Comparison of ENCODE assay signal across 8 cellular contexts in the genomic region with DNA sequence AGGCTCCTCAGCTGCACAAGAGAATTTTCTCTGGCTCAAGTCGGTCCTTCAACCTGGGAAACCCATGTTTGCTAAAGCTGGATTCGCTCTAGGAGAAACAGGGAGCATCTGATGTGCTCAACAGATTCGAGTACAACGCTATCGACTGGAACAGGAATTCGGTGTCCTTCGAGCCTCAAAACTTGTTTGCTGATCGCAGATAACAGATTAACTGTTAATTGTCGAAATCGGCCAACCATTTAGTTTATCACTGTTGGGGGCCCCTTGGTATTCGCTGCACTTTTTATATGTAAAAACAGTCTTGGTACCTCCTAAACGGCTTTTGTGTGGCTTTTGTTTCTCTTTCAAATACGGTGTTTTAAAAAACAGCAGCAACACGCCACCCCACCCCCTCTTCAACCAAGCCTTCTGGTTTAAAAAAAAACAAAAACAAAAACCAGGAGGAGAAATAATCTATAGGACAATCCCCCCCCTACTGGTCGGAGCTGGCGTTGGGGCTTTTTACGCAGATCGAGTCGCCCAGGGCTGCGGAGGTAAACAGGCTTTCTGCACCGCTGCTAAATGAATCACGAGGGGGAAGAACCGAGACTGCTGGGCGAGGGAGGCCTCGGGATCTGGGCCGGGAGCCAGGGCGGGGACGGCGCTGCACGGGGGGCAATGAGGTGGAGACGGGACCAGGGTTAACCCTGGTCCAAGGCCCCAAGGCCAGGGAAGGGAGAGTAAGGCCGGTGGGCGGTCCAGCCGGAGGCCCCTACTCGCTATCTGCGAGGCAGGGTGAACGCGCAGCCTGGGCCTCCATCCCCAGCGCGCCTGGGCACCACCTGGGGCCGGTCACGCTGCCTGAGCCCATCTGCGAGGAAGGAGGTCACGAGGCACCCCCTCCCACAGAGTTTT.
DNase-seq lines count a peak whose midpoint lies in the region; ATAC-seq, FAIRE-seq and TF ChIP-seq lines count a peak whose summit lies in the region.
"Had no signal": no experiment of that assay in that cellular context is flagged by ENCODE, and none has a peak within 500 bp of the region (broad histone marks: within the 10 kb centered on the region; RNA-seq: fewer than 3 reads in every experiment).

No MANE protein-coding gene starts in this region.

- H3K9me3 ChIP-seq in H1 (ENCODE audit: insufficient read depth in 2 of 2, low read depth in 1 of 2, low read length in 1 of 2), result no peaks in the 10 kb centered on the region

- TF ChIP-seq POLR2A in H1 (IDR thresholded peaks at IDR 0.05; ENCODE audit: control extremely low read depth in 1 of 2, low read depth in 2 of 2, low read length in 2 of 2), result peak in 1 of 2 experiments; percentile 30; a peak in 1 of 3 replicates

- no peak overlapping the region for H2BK15ac ChIP-seq in H1 (ENCODE audit: low read length)

- H2BK120ac ChIP-seq in H1 (replicated peaks; ENCODE audit: low read depth, low read length), result peak overlapping the region; percentile 96

- peak overlapping the region; percentile 73; the same call in 1 of the 2 replicates for H4K8ac ChIP-seq in H1 (ENCODE audit: extremely low read depth, insufficient read depth, low read length)

- H3K27ac ChIP-seq in H1 (ENCODE audit: low read depth, low read length), result peak overlapping the region; percentile 86; the same call in 1 of the 2 replicates

- TF ChIP-seq EP300 in H1 (IDR thresholded peaks at IDR 0.05; ENCODE audit: borderline replicate concordance in 1 of 2, low read depth in 2 of 2, low read length in 2 of 2), result peak in 1 of 2 experiments; percentile 64; a peak in 1 of 3 replicates

- peak overlapping the region; percentile 89 for H4K91ac ChIP-seq in H1 (replicated peaks; ENCODE audit: insufficient read length, low read length)

- H4K20me1 ChIP-seq in H1 (replicated peaks in 1 of 2; ENCODE audit: control insufficient read depth in 1 of 2, insufficient read depth in 2 of 2, low read length in 2 of 2), result no peaks in the 10 kb centered on the region

- peak overlapping the region; percentile 95; the same call in 1 of the 2 replicates for H2BK12ac ChIP-seq in H1 (ENCODE audit: low read depth, low read length)

- peak overlapping the region; percentile 69 for H3K56ac ChIP-seq in H1 (replicated peaks; ENCODE audit: insufficient read length, low read depth, low read length)

- TF ChIP-seq RAD21 in H1 (IDR thresholded peaks at IDR 0.05 in 1 of 2, conservative IDR thresholded peaks at IDR 0.05 in 1 of 2; ENCODE audit: low read depth in 2 of 2, low read length in 2 of 2), result peak; percentile 50 to 59

- peak overlapping the region; percentile 92 for H4K5ac ChIP-seq in H1 (ENCODE audit: insufficient read length, low read depth, low read length)

- peak overlapping the region; percentile 95 for H2BK5ac ChIP-seq in H1 (ENCODE audit: low read depth, low read length)

- peak in 2 of 3 experiments; percentile 35 to 36; a peak in 2 of 4 replicates for TF ChIP-seq CTCF in H1 (IDR thresholded peaks at IDR 0.05; ENCODE audit: control extremely low read depth in 1 of 3, insufficient read depth in 1 of 3, low read depth in 1 of 3, low read length in 3 of 3)

- no peak overlapping the region for H3K14ac ChIP-seq in H1 (ENCODE audit: insufficient read length)

- peak; percentile 53 for ATAC-seq in GM18498 (IDR thresholded peaks at IDR 0.05; ENCODE audit: unreplicated experiment)
- peak; percentile 52 for ATAC-seq in HG03095 (IDR thresholded peaks at IDR 0.05; ENCODE audit: unreplicated experiment)

- peak overlapping the region; percentile 86; the same call in 1 of the 2 replicates for H2AK5ac ChIP-seq in H1 (ENCODE audit: low read depth, low read length)

- H3K18ac ChIP-seq in H1 (ENCODE audit: extremely low read depth, low read length), result peak overlapping the region; percentile 87

- H3K27me3 ChIP-seq in H1 (replicated peaks in 1 of 4; ENCODE audit: control insufficient read depth in 3 of 4, extremely low read depth in 1 of 4, insufficient read depth in 3 of 4, low read length in 3 of 4), result peaks cover 0 to 7% (median 0%) of the 10 kb centered on the region in 4 experiments; a peak in 4 of 7 replicates

- H3K4ac ChIP-seq in H1 (replicated peaks; ENCODE audit: insufficient read length, low read depth, low read length), result peak overlapping the region; percentile 91

- no peaks in the 10 kb centered on the region for H3K36me3 ChIP-seq in H1 (ENCODE audit: control insufficient read depth in 2 of 4, insufficient read depth in 4 of 4, low read length in 3 of 4)

- peak; percentile 86 for DNase-seq in NCI-H69 (lab: John Stamatoyannopoulos, UW)
- DNase-seq in activated CD4-positive, alpha-beta T cell treated with anti-CD3 and anti-CD28 coated beads, Interleukin-2, amount 50 U/mL, for 4 hours, result peak; percentile 75
- DNase-seq in H1 (ENCODE audit: low read depth in 1 of 2, low spot score in 2 of 2), result peak; percentile 73 to 75
- DNase-seq in non-pigmented ciliary epithelial cell (ENCODE audit: low read depth), result peak; percentile 36
- no peak for DNase-seq in occipital lobe (lab: John Stamatoyannopoulos, UW)

- H3K9ac ChIP-seq in H1 (replicated peaks in 1 of 4; ENCODE audit: extremely low read depth in 1 of 4, low read depth in 3 of 4, low read length in 3 of 4), result peak overlapping the region in 3 of 4 experiments; percentile 45 to 78 (median 69); a peak in 6 of 7 replicates

- H3K23me2 ChIP-seq in H1 (ENCODE audit: low read depth, low read length), result peaks cover 4% of the 10 kb centered on the region; the same call in 1 of the 2 replicates

- H2BK20ac ChIP-seq in H1 (ENCODE audit: low read length), result peak overlapping the region; percentile 72

- CTCF ChIA-PET in H1 (lab: Charles Lee; ENCODE audit: partially characterized antibody), result interaction anchor here (1.0 to 1.4 kb wide), 5 partner anchors 10 to 83 kb away, joined by 3 to 5 read pairs (median 4); no protein-coding TSS in a partner anchor

- POLR2A ChIA-PET in H1 (lab: Charles Lee; ENCODE audit: partially characterized antibody), result interaction anchor here (0.6 to 7.0 kb wide), 12 partner anchors 10 to 1367 kb away, joined by 3 to 129 read pairs (median 10); a partner anchor contains a TSS

- H3K23ac ChIP-seq in H1 (ENCODE audit: insufficient read length), result no peak overlapping the region

- peaks cover 3 to 37% (median 28%) of the 10 kb centered on the region in 4 experiments for H3K4me1 ChIP-seq in H1 (replicated peaks in 1 of 4; ENCODE audit: control insufficient read depth in 3 of 4, insufficient read depth in 4 of 4, low read length in 3 of 4)

- H2AFZ ChIP-seq in H1 (ENCODE audit: low read length), result no peak overlapping the region

- FAIRE-seq in H1 (lab: Jason Lieb, UNC), result peak; percentile 78
- FAIRE-seq: islet of Langerhans had no signal

- peak overlapping the region; percentile 64 to 84 for H3K4me2 ChIP-seq in H1 (ENCODE audit: insufficient read depth in 1 of 2, low read depth in 2 of 2, low read length in 2 of 2)

- H3K79me1 ChIP-seq in H1 (ENCODE audit: low read depth, low read length), result no peaks in the 10 kb centered on the region

- H3K4me3 ChIP-seq in H1 (ENCODE audit: extremely low read depth in 1 of 4, insufficient read depth in 2 of 4, low read depth in 3 of 4, low read length in 4 of 4), result peak overlapping the region; percentile 12 to 50 (median 18); a peak in 6 of 8 replicates

- H3K79me2 ChIP-seq in H1 (ENCODE audit: control insufficient read depth in 1 of 2, insufficient read depth in 2 of 2, low read length in 2 of 2), result peaks cover 0 to 35% of the 10 kb centered on the region in 2 experiments; a peak in 2 of 4 replicates

- 2% methylated on average over 22 of the region's 44 CpGs; no CpG with 5 or more reads in 1 of the 2 experiments for WGBS in H1 (ENCODE audit: extremely low coverage in 1 of 2, insufficient coverage in 1 of 2, insufficient read length in 1 of 2, insufficient replicate concordance in 2 of 2, low coverage in 1 of 2, low lambda C conversion rate in 2 of 2, missing lambda C conversion rate in 1 of 2), 2 experiments

TF ChIP-seq in H1, 55 proteins besides CTCF, POLR2A, EP300 and RAD21 (continues in another document):
- no peak for TF ChIP-seq BACH1 (IDR thresholded peaks at IDR 0.05; ENCODE audit: low read length)
- no peak for TF ChIP-seq TAF7 (optimal IDR thresholded peaks at IDR 0.05; ENCODE audit: borderline replicate concordance, low read depth, low read length)
